ENCODE assay signal across 30 cellular contexts in the genomic region with DNA sequence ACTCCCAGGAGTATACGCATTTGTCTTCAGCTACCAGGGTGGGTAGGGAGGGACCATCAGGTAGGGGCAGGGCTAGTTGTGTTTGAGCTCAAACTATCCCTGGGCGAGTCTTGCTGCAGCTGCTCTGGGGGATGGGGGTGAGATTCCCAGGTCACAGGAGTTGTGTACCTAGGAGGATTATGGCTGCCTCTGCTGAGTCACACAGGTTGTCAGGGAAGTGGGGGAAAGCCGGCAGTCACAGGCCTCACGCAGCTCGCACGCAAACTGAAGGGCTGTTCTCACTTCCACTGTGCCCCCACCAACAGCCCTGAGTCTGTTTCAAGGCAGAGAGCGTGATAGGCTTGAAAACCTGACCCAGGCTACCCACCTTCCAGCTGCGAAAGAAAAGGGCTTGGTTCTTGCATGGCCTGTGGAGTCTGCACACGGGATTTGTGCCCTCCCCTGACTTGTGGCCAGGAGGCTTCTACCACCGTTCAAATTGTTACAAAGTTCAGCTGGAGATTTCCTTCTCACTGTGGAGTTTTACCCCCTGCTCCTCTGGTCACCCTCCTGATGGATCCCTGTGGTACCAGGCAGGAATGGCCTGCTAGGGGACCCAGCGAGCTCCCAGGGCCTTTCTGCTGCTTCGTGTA.
DNase-seq lines count a peak whose midpoint lies in the region; FAIRE-seq and TF ChIP-seq lines count a peak whose summit lies in the region.
"Had no signal": no experiment of that assay in that cellular context is flagged by ENCODE, and none has a peak within 500 bp of the region (broad histone marks: within the 10 kb centered on the region; RNA-seq: fewer than 3 reads in every experiment).

No MANE protein-coding gene starts in this region.

- H3K18ac ChIP-seq in mesendoderm (ENCODE audit: low read length), result peak overlapping the region; percentile 24

- H3K9ac ChIP-seq in astrocyte (ENCODE audit: low read length) (no peak overlapping the region), mesendoderm (ENCODE audit: low read length) (peak overlapping the region; percentile 9)

- H3K4me1 ChIP-seq in astrocyte (ENCODE audit: insufficient read depth, low read length), result no peaks in the 10 kb centered on the region
- H3K4me1 ChIP-seq in mesendoderm (ENCODE audit: control insufficient read depth, low read depth, low read length), result peaks cover 2% of the 10 kb centered on the region
- peaks cover 0 to 16% (median 2%) of the 10 kb centered on the region in 4 donors for H3K4me1 ChIP-seq in stomach
- no peaks in the 10 kb centered on the region for H3K4me1 ChIP-seq in vagina

- intact Hi-C loops in stomach (cut with DNase I; ENCODE audit: low total_unique reads), result loop anchor here (5.0 to 10.0 kb wide), 2 partner anchors 244 to 281 kb away; no protein-coding TSS in a partner anchor
- intact Hi-C loops in CD14-positive monocyte (cut with micrococcal nuclease), result no loop called here
- intact Hi-C loops in vagina (cut with DNase I), result no loop called here

- H2BK15ac ChIP-seq in mesendoderm (replicated peaks; ENCODE audit: low read depth), result no peak overlapping the region

- no peak overlapping the region for H4K5ac ChIP-seq in mesendoderm (ENCODE audit: low read length)

- no peak overlapping the region for H3K4ac ChIP-seq in mesendoderm (ENCODE audit: low read depth, low read length)

- no peak overlapping the region for H4K8ac ChIP-seq in mesendoderm (ENCODE audit: low read depth, low read length)

- H3K56ac ChIP-seq in mesendoderm (ENCODE audit: low read length), result peak overlapping the region; percentile 83

- H4K20me1 ChIP-seq in astrocyte (ENCODE audit: insufficient read depth, low read length), result peaks cover 25% of the 10 kb centered on the region

- H2BK5ac ChIP-seq in mesendoderm (ENCODE audit: low read length), result no peak overlapping the region

- no peaks in the 10 kb centered on the region for H3K27me3 Mint-ChIP-seq in astrocyte (ENCODE audit: low read depth, unreplicated experiment)
- H3K27me3 Mint-ChIP-seq in CD14-positive monocyte (ENCODE audit: low read depth in 3 of 3), result no peaks in the 10 kb centered on the region
- H3K27me3 Mint-ChIP-seq: activated CD8-positive, alpha-beta memory T cell treated with anti-CD3 and anti-CD28 coated beads, Interleukin-2, amount 10 ng/mL, durations not matched to agents 7 days and 5 days; brain had no signal

- H3K9me3 ChIP-seq in astrocyte (ENCODE audit: insufficient read depth, low read depth, low read length) (no peaks in the 10 kb centered on the region), stomach (peaks cover 0 to 12% (median 5%) of the 10 kb centered on the region in 4 donors), vagina (no peaks in the 10 kb centered on the region)
- H3K9me3 ChIP-seq: adrenal gland had no signal

- H3K4me2 ChIP-seq in astrocyte (ENCODE audit: low read length) (no peak overlapping the region), mesendoderm (ENCODE audit: low read length) (no peak overlapping the region)

- H3K27ac ChIP-seq in astrocyte (ENCODE audit: low read depth, low read length) (no peak overlapping the region), mesendoderm (ENCODE audit: low read depth, low read length) (peak overlapping the region; percentile 45), stomach (peak overlapping the region in 4 of 5 donors; percentile 2 to 32 (median 18)), vagina (no peak overlapping the region)
- H3K27ac ChIP-seq: 22Rv1, adrenal gland, thoracic aorta had no signal

- no peak for TF ChIP-seq EP300 in stomach (IDR thresholded peaks at IDR 0.05)

- peaks cover 6% of the 10 kb centered on the region for H3K4me1 Mint-ChIP-seq in astrocyte (ENCODE audit: low read depth, unreplicated experiment)
- peaks cover 4% of the 10 kb centered on the region for H3K4me1 Mint-ChIP-seq in CD14-positive monocyte

- no peak for TF ChIP-seq POLR2A in stomach (IDR thresholded peaks at IDR 0.05)
- TF ChIP-seq POLR2A in vagina (IDR thresholded peaks at IDR 0.05), result no peak

- H2AFZ ChIP-seq in astrocyte (ENCODE audit: low read depth, low read length), result no peak overlapping the region

- FAIRE-seq in astrocyte (lab: Jason Lieb, UNC), result no peak

- H2BK120ac ChIP-seq in mesendoderm (ENCODE audit: low read depth, low read length), result no peak overlapping the region

- H3K79me2 ChIP-seq in astrocyte (ENCODE audit: insufficient read depth, low read length) (peaks cover 6% of the 10 kb centered on the region), mesendoderm (ENCODE audit: control insufficient read depth, insufficient read depth, low read length) (no peaks in the 10 kb centered on the region)

- H3K27ac Mint-ChIP-seq in astrocyte (ENCODE audit: unreplicated experiment), result peak overlapping the region; percentile 30
- peak overlapping the region in 1 of 7 donors; percentile 41 for H3K27ac Mint-ChIP-seq in CD14-positive monocyte
- H3K27ac Mint-ChIP-seq: activated CD8-positive, alpha-beta memory T cell treated with anti-CD3 and anti-CD28 coated beads, Interleukin-2, amount 10 ng/mL, durations not matched to agents 7 days and 5 days; activated T-cell treated with anti-CD3 and anti-CD28 coated beads, Interleukin-2, amount 50 U/mL, for 72 hours; CD8-positive, alpha-beta T cell; HFFc6 had no signal

- H2AK5ac ChIP-seq in mesendoderm (ENCODE audit: low read length), result no peak overlapping the region

- peaks cover 11% of the 10 kb centered on the region for H3K36me3 Mint-ChIP-seq in astrocyte (ENCODE audit: low read depth, unreplicated experiment)
- H3K36me3 Mint-ChIP-seq in CD14-positive monocyte, result peaks cover 15 to 26% of the 10 kb centered on the region in 2 donors

- no peak overlapping the region for H3K4me3 Mint-ChIP-seq in astrocyte (ENCODE audit: unreplicated experiment)
- H3K4me3 Mint-ChIP-seq in CD14-positive monocyte, result no peak overlapping the region
- H3K4me3 Mint-ChIP-seq: activated CD8-positive, alpha-beta memory T cell treated with anti-CD3 and anti-CD28 coated beads, Interleukin-2, amount 10 ng/mL, durations not matched to agents 7 days and 5 days; activated T-cell treated with anti-CD3 and anti-CD28 coated beads, Interleukin-2, amount 50 U/mL, for 72 hours; brain; CD8-positive, alpha-beta T cell; HFFc6 had no signal

- H3K79me1 ChIP-seq in mesendoderm (ENCODE audit: low read length), result no peaks in the 10 kb centered on the region

- no CpG with 5 or more reads among the region's 12 CpGs for WGBS in mesendoderm (ENCODE audit: extremely low coverage, insufficient coverage, low lambda C conversion rate)
- WGBS in stomach, 5 donors, result 63 to 81% (median 73%) methylated on average over 12 of the region's 12 CpGs

- peaks cover 12% of the 10 kb centered on the region for H3K9me3 Mint-ChIP-seq in astrocyte (ENCODE audit: unreplicated experiment)
- peaks cover 8 to 17% (median 14%) of the 10 kb centered on the region in 7 donors for H3K9me3 Mint-ChIP-seq in CD14-positive monocyte

- H3K23ac ChIP-seq in mesendoderm (ENCODE audit: low read length), result no peak overlapping the region

- TF ChIP-seq CTCF in astrocyte (IDR thresholded peaks at IDR 0.05; ENCODE audit: insufficient read depth, low read depth, low read length) (no peak), stomach (IDR thresholded peaks at IDR 0.05) (no peak), CD14-positive monocyte (IDR thresholded peaks at IDR 0.05) (no peak), vagina (IDR thresholded peaks at IDR 0.05) (no peak)

- DNase-seq in NCI-H82 (lab: John Stamatoyannopoulos, UW) (peak; percentile 33), NCI-H82 treated with DMSO at 0.1 percent for 48 hours (lab: John Stamatoyannopoulos, UW; ENCODE audit: unreplicated experiment) (no peak), astrocyte (ENCODE audit: low read depth) (no peak), mesendoderm (peak; percentile 72), stomach (no peak), CD14-positive monocyte (ENCODE audit: low spot score) (no peak), vagina (ENCODE audit: extremely low spot score in 2 of 2) (no peak), activated gamma-delta T cell treated with Interleukin-2 at 50 U/mL for 16 hours (no peak)
- DNase-seq: activated CD8-positive, alpha-beta memory T cell treated with anti-CD3 and anti-CD28 coated beads, Interleukin-2, amount 10 ng/mL, durations not matched to agents 7 days and 5 days; activated naive CD4-positive, alpha-beta T cell treated with Interleukin-2 at 50 U/mL for 16 hours; activated T-cell treated with anti-CD3 and anti-CD28 coated beads, Interleukin-2, amount 50 U/mL, for 72 hours; adrenal gland; CD8-positive, alpha-beta T cell; DMS79; effector CD4-positive, alpha-beta T cell; erythroblast; foreskin fibroblast; HFFc6; NCI-H1092 treated with DMSO at 0.1 percent for 48 hours; NCI-H187; NCI-H2171 treated with DMSO at 0.1 percent for 48 hours; NCI-H510A treated with DMSO at 0.1 percent for 48 hours; posterior cingulate gyrus; SIG-M5; stimulated activated naive CD4-positive, alpha-beta T cell treated with Interleukin-2 at 50 U/mL for 16 hours; T1000 had no signal

- H3K36me3 ChIP-seq in astrocyte (ENCODE audit: insufficient read depth, low read length) (no peaks in the 10 kb centered on the region), mesendoderm (ENCODE audit: control insufficient read depth, insufficient read depth, low read length) (no peaks in the 10 kb centered on the region), stomach (peaks cover 0 to 17% (median 6%) of the 10 kb centered on the region in 4 donors), vagina (peaks cover 0 to 4% of the 10 kb centered on the region in 2 donors)
- H3K36me3 ChIP-seq: adrenal gland, thoracic aorta had no signal

- H3K4me3 ChIP-seq in astrocyte (ENCODE audit: insufficient read depth, low read depth, low read length) (no peak overlapping the region), mesendoderm (ENCODE audit: low read length) (no peak overlapping the region), stomach (no peak overlapping the region), vagina (no peak overlapping the region)
- H3K4me3 ChIP-seq: adrenal gland, lung, thoracic aorta had no signal

- H3K27me3 ChIP-seq in astrocyte (ENCODE audit: insufficient read depth, low read length) (no peaks in the 10 kb centered on the region), mesendoderm (ENCODE audit: insufficient read depth, low read length, poor library complexity) (no peaks in the 10 kb centered on the region), stomach (no peaks in the 10 kb centered on the region), vagina (no peaks in the 10 kb centered on the region)
- H3K27me3 ChIP-seq: adrenal gland had no signal

Comparison
In these comparisons a context has a peak if more than half of its experiments do, and no peak if none do; other contexts are left out.
1. DNase-seq: peak in NCI-H82 (single experiment) and mesendoderm (single experiment); none in NCI-H82 treated with DMSO at 0.1 percent for 48 hours (single experiment), astrocyte (single experiment), stomach (single experiment), CD14-positive monocyte (single experiment), vagina (0 of 2) and activated gamma-delta T cell treated with Interleukin-2 at 50 U/mL for 16 hours (single experiment).
2. H3K27ac ChIP-seq: peak in mesendoderm (single experiment) and stomach (4 of 5); none in astrocyte (single experiment) and vagina (single experiment).